ENCODE assay signal across 23 cellular contexts in genomic region chr6:111600154-111600553, GRCh38. TPM values are rescaled to one million over a fixed set of nuclear protein-coding genes. Genes with fewer than 3 reads are reported as not detected.
A peak's percentile ranks its signal among the peaks of the same experiment; 100 is the strongest.
DNase-seq lines count a peak whose midpoint lies in the region; ATAC-seq and TF ChIP-seq lines count a peak whose summit lies in the region.
"Had no signal": no experiment of that assay in that cellular context is flagged by ENCODE, and none has a peak within 500 bp of the region (broad histone marks: within the 10 kb centered on the region; RNA-seq: fewer than 3 reads in every experiment).

No MANE protein-coding gene starts in this region.

- H3F3A ChIP-seq in GM23248 (ENCODE audit: insufficient read depth), result peaks cover 45% of the 10 kb centered on the region

- H3K9me3 ChIP-seq in GM23248 (ENCODE audit: low read depth), result no peaks in the 10 kb centered on the region
- H3K9me3 ChIP-seq in stomach, result no peaks in the 10 kb centered on the region
- H3K9me3 ChIP-seq: adrenal gland had no signal

- H3K9me3 Mint-ChIP-seq in activated naive CD8-positive, alpha-beta T cell treated with anti-CD3 and anti-CD28 coated beads, Interleukin-2, amount 50 U/mL, for 24 hours, result no peaks in the 10 kb centered on the region
- H3K9me3 Mint-ChIP-seq: activated CD4-positive, alpha-beta T cell treated with anti-CD3 and anti-CD28 coated beads, Interleukin-2, amount 10 ng/mL, durations not matched to agents 7 days and 5 days; CD4-positive, CD25-positive, alpha-beta regulatory T cell; central memory CD8-positive, alpha-beta T cell; GM23338 had no signal

- peaks cover 82% of the 10 kb centered on the region for H3K79me2 ChIP-seq in GM23248 (ENCODE audit: insufficient read depth)

- H3K9me2 ChIP-seq in GM23248 (ENCODE audit: insufficient read depth), result no peaks in the 10 kb centered on the region

- TF ChIP-seq EP300 in stomach (IDR thresholded peaks at IDR 0.05), result no peak

- TF ChIP-seq CTCF in fibroblast of villous mesenchyme (IDR thresholded peaks at IDR 0.05; ENCODE audit: insufficient read depth, low read depth, low read length) (no peak), stomach (IDR thresholded peaks at IDR 0.05) (no peak)

- in situ Hi-C loops in GM23248 (cut with MboI), result no loop called here

- no peak for TF ChIP-seq POLR2A in stomach (IDR thresholded peaks at IDR 0.05)

- no peak overlapping the region for H3K9ac ChIP-seq in GM23248

- DNase-seq in GM23248, result no peak
- DNase-seq in fibroblast of villous mesenchyme (ENCODE audit: low read depth), result peak; percentile 46
- no peak for DNase-seq in stomach
- no peak for DNase-seq in AML-193 (lab: John Stamatoyannopoulos, UW)
- no peak for DNase-seq in activated CD4-positive, CD25-positive, alpha-beta regulatory T cell treated with anti-CD3 and anti-CD28 coated beads, Interleukin-2, amount 50 U/mL, for 72 hours
- no peak for DNase-seq in activated naive CD8-positive, alpha-beta T cell treated with anti-CD3 and anti-CD28 coated beads, Interleukin-2, amount 50 U/mL, for 24 hours
- DNase-seq: activated CD4-positive, alpha-beta T cell treated with anti-CD3 and anti-CD28 coated beads, Interleukin-2, amount 10 ng/mL, durations not matched to agents 7 days and 5 days; activated CD8-positive, alpha-beta memory T cell treated with anti-CD3 and anti-CD28 coated beads, Interleukin-2, amount 50 U/mL, for 4 hours; activated effector memory CD4-positive, alpha-beta T cell treated with anti-CD3 and anti-CD28 coated beads, Interleukin-2, amount 50 U/mL, for 16 hours; adrenal gland; CD4-positive, CD25-positive, alpha-beta regulatory T cell; effector memory CD4-positive, alpha-beta T cell; hippocampal formation; NCI-H1694 treated with DMSO at 0.1 percent for 48 hours; NCI-H226; NCI-H774; retina; SHP77 treated with DMSO at 0.1 percent for 48 hours; stimulated activated CD8-positive, alpha-beta memory T cell treated with anti-CD3 and anti-CD28 coated beads, Interleukin-4, amount 100 ng/mL, for 48 hours had no signal

- no peaks in the 10 kb centered on the region for H3K27me3 ChIP-seq in GM23248 (replicated peaks; ENCODE audit: insufficient read depth)
- H3K27me3 ChIP-seq in stomach, result no peaks in the 10 kb centered on the region
- H3K27me3 ChIP-seq: adrenal gland had no signal

- H3K4me3 ChIP-seq in GM23248 (peak overlapping the region; percentile 15; the same call in 1 of the 2 replicates), fibroblast of villous mesenchyme (ENCODE audit: low read depth, low read length) (no peak overlapping the region), stomach (no peak overlapping the region)
- H3K4me3 ChIP-seq: adrenal gland, GM23338 had no signal

- H3K4me1 Mint-ChIP-seq in activated naive CD8-positive, alpha-beta T cell treated with anti-CD3 and anti-CD28 coated beads, Interleukin-2, amount 50 U/mL, for 24 hours, result peaks cover 30% of the 10 kb centered on the region

- H3K4me3 Mint-ChIP-seq in activated naive CD8-positive, alpha-beta T cell treated with anti-CD3 and anti-CD28 coated beads, Interleukin-2, amount 50 U/mL, for 24 hours, result no peak overlapping the region
- H3K4me3 Mint-ChIP-seq: activated CD4-positive, alpha-beta T cell treated with anti-CD3 and anti-CD28 coated beads, Interleukin-2, amount 10 ng/mL, durations not matched to agents 7 days and 5 days; central memory CD8-positive, alpha-beta T cell; GM23338 had no signal

- no peak overlapping the region for H3K27ac Mint-ChIP-seq in activated naive CD8-positive, alpha-beta T cell treated with anti-CD3 and anti-CD28 coated beads, Interleukin-2, amount 50 U/mL, for 24 hours
- H3K27ac Mint-ChIP-seq: activated CD4-positive, alpha-beta T cell treated with anti-CD3 and anti-CD28 coated beads, Interleukin-2, amount 10 ng/mL, durations not matched to agents 7 days and 5 days; GM23338 had no signal

- H3K36me3 Mint-ChIP-seq in activated naive CD8-positive, alpha-beta T cell treated with anti-CD3 and anti-CD28 coated beads, Interleukin-2, amount 50 U/mL, for 24 hours (ENCODE audit: low read depth), result peaks cover 10% of the 10 kb centered on the region

- H3K4me1 ChIP-seq in GM23248 (ENCODE audit: insufficient read depth) (peaks cover 51% of the 10 kb centered on the region), stomach (peaks cover 58 to 84% (median 70%) of the 10 kb centered on the region in 4 donors)

- WGBS in GM23248 (ENCODE audit: low coverage in 1 of 2, low lambda C conversion rate in 2 of 2, missing lambda C conversion rate in 2 of 2), 2 experiments, result 59 to 61% methylated on average over 7 of the region's 7 CpGs
- 40 to 56% (median 46%) methylated on average over 7 of the region's 7 CpGs for WGBS in stomach, 5 donors

- no peaks in the 10 kb centered on the region for H3K27me3 Mint-ChIP-seq in activated naive CD8-positive, alpha-beta T cell treated with anti-CD3 and anti-CD28 coated beads, Interleukin-2, amount 50 U/mL, for 24 hours
- H3K27me3 Mint-ChIP-seq: activated CD4-positive, alpha-beta T cell treated with anti-CD3 and anti-CD28 coated beads, Interleukin-2, amount 10 ng/mL, durations not matched to agents 7 days and 5 days; CD4-positive, CD25-positive, alpha-beta regulatory T cell; central memory CD8-positive, alpha-beta T cell had no signal

- H2AFZ ChIP-seq in GM23248, result no peak overlapping the region
- H2AFZ ChIP-seq: GM23338 had no signal

- intact Hi-C loops in stomach (cut with DNase I; ENCODE audit: low total_unique reads), result no loop called here

- H3K4me2 ChIP-seq in GM23248 (ENCODE audit: unreplicated experiment), result peak overlapping the region; percentile 100
- H3K4me2 ChIP-seq: GM23338 had no signal

- H4K20me1 ChIP-seq in GM23248 (ENCODE audit: insufficient read depth), result no peaks in the 10 kb centered on the region

- H3K36me3 ChIP-seq in GM23248 (ENCODE audit: low read depth) (no peaks in the 10 kb centered on the region), stomach (peaks cover 0 to 16% (median 7%) of the 10 kb centered on the region in 4 donors)
- H3K36me3 ChIP-seq: adrenal gland had no signal

- H3K27ac ChIP-seq in GM23248 (no peak overlapping the region), angular gyrus (ENCODE audit: low read depth, low read length) (peak overlapping the region; percentile 17), stomach (peak overlapping the region in 4 of 5 donors; percentile 94 to 99 (median 96))

- ATAC-seq in HG02588 (IDR thresholded peaks at IDR 0.05; ENCODE audit: unreplicated experiment), result no peak
- no peak for ATAC-seq in activated naive CD8-positive, alpha-beta T cell treated with anti-CD3 and anti-CD28 coated beads, Interleukin-2, amount 50 U/mL, for 24 hours
- ATAC-seq: GM23338 had no signal

RNA-seq across cellular contexts. Expression of gene TRAF3IP2, which starts 5.5 kb away (rescaled TPM):
- total RNA-seq in GM23248 (2014; rRNA removed; shearing (Covaris generic)), result 28.7 and 40.2 TPM in 2 replicates
- polyA plus RNA-seq in GM23248 (2016; fragmentation: Nextera tagmentation; extraction: Ambion mirVana) (38.7 and 40.7 TPM in 2 replicates), stomach (10 to 100 TPM; 40.6 to 64.4 (median 62.5) TPM)
- total RNA-seq in fibroblast of villous mesenchyme (20.6 and 21.2 TPM in 2 replicates), stomach (10 to 100 TPM; 11.1 to 87.2 (median 23.5) TPM)
